ENCODE assay signal across 1 cellular context in the genomic region with DNA sequence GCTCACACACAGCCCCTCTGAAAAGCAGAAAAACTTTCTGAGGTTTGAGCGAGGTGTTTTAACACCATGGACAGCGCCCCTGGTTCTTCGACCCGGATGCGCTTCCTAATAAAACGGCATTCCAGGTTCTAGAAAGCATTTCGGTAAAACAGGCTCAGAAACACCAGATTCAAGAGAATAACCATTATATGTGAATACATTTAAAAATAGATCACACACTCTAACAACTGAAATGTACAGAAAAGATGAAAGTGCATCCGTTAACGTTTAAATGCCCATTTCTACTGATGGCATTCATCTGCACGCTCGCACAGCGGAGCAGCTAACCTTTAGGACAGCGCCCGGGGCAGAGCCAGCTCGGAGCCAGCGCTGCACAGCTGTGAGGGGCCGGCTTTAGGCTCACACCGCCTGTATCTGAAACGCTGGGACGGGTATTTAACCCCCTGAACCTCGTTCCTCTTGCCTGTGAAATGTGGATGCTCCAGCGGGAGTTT.
TF ChIP-seq lines count a peak whose summit lies in the region.

No MANE protein-coding gene starts in this region.

TF ChIP-seq in HepG2, 621 proteins besides CTCF, POLR2A, EP300 and RAD21 (continued from another document and continues in another):
- TF ChIP-seq, protein P1, sequence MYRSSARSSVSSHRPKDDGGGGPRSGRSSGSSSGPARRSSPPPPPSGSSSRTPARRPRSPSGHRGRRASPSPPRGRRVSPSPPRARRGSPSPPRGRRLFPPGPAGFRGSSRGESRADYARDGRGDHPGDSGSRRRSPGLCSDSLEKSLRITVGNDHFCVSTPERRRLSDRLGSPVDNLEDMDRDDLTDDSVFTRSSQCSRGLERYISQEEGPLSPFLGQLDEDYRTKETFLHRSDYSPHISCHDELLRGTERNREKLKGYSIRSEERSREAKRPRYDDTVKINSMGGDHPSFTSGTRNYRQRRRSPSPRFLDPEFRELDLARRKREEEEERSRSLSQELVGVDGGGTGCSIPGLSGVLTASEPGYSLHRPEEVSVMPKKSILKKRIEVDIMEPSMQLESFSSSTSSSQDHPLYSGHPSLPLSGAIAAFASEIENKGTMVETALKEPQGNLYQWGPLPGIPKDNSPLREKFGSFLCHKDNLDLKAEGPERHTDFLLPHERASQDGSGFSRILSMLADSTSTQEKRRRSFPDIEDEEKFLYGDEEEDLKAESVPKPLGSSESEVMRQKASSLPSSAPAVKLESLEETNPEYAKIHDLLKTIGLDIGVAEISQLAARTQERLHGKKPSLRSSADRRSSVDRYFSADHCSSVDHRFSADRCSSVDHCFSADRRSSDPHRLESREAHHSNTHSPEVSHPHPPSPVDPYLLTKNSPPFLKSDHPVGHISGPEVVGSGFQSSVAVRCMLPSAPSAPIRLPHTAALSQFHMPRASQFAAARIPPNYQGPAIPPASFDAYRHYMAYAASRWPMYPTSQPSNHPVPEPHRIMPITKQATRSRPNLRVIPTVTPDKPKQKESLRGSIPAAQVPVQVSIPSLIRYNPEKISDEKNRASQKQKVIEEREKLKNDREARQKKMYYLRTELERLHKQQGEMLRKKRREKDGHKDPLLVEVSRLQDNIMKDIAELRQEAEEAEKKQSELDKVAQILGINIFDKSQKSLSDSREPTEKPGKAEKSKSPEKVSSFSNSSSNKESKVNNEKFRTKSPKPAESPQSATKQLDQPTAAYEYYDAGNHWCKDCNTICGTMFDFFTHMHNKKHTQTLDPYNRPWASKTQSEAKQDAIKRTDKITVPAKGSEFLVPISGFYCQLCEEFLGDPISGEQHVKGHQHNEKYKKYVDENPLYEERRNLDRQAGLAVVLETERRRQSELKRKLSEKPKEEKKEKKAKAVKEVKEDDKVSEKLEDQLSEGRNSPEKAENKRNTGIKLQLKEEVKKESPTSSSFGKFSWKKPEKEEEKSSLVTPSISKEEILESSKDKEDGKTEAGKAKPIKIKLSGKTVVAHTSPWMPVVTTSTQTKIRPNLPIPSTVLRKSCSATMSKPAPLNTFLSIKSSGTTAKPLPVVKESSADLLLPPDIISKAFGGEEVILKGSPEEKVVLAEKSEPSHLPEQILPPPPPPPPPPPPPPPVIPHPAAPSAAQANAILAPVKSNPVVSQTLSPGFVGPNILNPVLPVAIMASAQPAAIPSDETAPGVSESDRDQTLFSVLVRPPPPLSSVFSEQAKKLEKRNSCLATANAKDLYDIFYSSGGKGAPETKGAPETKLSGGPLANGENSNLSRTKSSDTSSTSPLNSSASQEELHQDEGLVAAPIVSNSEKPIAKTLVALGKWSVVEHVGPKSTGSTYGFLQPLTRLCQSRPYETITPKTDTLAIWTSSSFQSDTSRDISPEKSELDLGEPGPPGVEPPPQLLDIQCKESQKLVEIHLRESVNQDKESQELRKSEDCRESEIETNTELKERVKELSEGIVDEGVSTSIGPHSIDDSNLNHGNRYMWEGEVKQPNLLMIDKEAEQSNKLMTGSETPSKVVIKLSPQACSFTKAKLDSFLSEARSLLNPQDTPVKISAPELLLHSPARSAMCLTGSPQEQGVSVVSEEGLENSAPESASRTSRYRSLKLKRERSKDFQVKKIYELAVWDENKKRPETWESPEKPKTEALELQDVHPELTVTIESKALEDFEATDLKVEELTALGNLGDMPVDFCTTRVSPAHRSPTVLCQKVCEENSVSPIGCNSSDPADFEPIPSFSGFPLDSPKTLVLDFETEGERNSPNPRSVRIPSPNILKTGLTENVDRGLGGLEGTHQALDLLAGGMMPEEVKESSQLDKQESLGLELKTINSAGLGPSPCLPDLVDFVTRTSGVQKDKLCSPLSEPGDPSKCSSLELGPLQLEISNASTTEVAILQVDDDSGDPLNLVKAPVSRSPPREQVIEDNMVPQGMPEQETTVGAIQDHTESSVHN (CRISPR knock-in tag; IDR thresholded peaks at IDR 0.05) = no peak
- TF ChIP-seq BRD4 (CRISPR knock-in tag; IDR thresholded peaks at IDR 0.05) = no peak
- no peak for TF ChIP-seq ZNF567 (CRISPR knock-in tag; IDR thresholded peaks at IDR 0.05; ENCODE audit: borderline replicate concordance)
- peak; percentile 84 for TF ChIP-seq SAP130 (CRISPR knock-in tag; IDR thresholded peaks at IDR 0.05; ENCODE audit: low read depth)
- TF ChIP-seq ZNF230 (CRISPR knock-in tag; IDR thresholded peaks at IDR 0.05) = no peak
- no peak for TF ChIP-seq CHD4 (IDR thresholded peaks at IDR 0.05; ENCODE audit: borderline replicate concordance, low read length)
- no peak for TF ChIP-seq RORA (CRISPR knock-in tag; IDR thresholded peaks at IDR 0.05)
- no peak for TF ChIP-seq CENPX (CRISPR knock-in tag; IDR thresholded peaks at IDR 0.05)
- TF ChIP-seq FOXM1 (CRISPR knock-in tag; IDR thresholded peaks at IDR 0.05) = no peak
- TF ChIP-seq NR2C2 (CRISPR knock-in tag; IDR thresholded peaks at IDR 0.05; ENCODE audit: borderline replicate concordance) = peak; percentile 94
- no peak for TF ChIP-seq ZNF549 (CRISPR knock-in tag; IDR thresholded peaks at IDR 0.05)
- TF ChIP-seq ATAD3A (CRISPR knock-in tag; IDR thresholded peaks at IDR 0.05) = no peak
- TF ChIP-seq, protein P2, sequence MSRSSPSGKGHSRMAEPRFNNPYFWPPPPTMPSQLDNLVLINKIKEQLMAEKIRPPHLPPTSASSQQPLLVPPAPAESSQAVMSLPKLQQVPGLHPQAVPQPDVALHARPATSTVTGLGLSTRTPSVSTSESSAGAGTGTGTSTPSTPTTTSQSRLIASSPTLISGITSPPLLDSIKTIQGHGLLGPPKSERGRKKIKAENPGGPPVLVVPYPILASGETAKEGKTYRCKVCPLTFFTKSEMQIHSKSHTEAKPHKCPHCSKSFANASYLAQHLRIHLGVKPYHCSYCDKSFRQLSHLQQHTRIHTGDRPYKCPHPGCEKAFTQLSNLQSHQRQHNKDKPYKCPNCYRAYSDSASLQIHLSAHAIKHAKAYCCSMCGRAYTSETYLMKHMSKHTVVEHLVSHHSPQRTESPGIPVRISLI (CRISPR knock-in tag; IDR thresholded peaks at IDR 0.05; ENCODE audit: borderline replicate concordance) = no peak
- no peak for TF ChIP-seq RBAK (CRISPR knock-in tag; IDR thresholded peaks at IDR 0.05)
- no peak for TF ChIP-seq PHF21A (CRISPR knock-in tag; IDR thresholded peaks at IDR 0.05)
- TF ChIP-seq ZNF614 (CRISPR knock-in tag; IDR thresholded peaks at IDR 0.05; ENCODE audit: borderline replicate concordance) = no peak
- TF ChIP-seq ZNF207 (IDR thresholded peaks at IDR 0.05; ENCODE audit: borderline replicate concordance) = no peak
- TF ChIP-seq, protein P3, sequence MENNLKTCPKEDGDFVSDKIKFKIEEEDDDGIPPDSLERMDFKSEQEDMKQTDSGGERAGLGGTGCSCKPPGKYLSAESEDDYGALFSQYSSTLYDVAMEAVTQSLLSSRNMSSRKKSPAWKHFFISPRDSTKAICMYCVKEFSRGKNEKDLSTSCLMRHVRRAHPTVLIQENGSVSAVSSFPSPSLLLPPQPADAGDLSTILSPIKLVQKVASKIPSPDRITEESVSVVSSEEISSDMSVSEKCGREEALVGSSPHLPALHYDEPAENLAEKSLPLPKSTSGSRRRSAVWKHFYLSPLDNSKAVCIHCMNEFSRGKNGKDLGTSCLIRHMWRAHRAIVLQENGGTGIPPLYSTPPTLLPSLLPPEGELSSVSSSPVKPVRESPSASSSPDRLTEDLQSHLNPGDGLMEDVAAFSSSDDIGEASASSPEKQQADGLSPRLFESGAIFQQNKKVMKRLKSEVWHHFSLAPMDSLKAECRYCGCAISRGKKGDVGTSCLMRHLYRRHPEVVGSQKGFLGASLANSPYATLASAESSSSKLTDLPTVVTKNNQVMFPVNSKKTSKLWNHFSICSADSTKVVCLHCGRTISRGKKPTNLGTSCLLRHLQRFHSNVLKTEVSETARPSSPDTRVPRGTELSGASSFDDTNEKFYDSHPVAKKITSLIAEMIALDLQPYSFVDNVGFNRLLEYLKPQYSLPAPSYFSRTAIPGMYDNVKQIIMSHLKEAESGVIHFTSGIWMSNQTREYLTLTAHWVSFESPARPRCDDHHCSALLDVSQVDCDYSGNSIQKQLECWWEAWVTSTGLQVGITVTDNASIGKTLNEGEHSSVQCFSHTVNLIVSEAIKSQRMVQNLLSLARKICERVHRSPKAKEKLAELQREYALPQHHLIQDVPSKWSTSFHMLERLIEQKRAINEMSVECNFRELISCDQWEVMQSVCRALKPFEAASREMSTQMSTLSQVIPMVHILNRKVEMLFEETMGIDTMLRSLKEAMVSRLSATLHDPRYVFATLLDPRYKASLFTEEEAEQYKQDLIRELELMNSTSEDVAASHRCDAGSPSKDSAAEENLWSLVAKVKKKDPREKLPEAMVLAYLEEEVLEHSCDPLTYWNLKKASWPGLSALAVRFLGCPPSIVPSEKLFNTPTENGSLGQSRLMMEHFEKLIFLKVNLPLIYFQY (CRISPR knock-in tag; IDR thresholded peaks at IDR 0.05; ENCODE audit: borderline replicate concordance) = peak; percentile 69; the same call in 1 of the 2 replicates
- no peak for TF ChIP-seq FOXC1 (CRISPR knock-in tag; IDR thresholded peaks at IDR 0.05; ENCODE audit: borderline replicate concordance)
- TF ChIP-seq NONO (IDR thresholded peaks at IDR 0.05) = no peak
- TF ChIP-seq NONO (CRISPR knock-in tag; conservative IDR thresholded peaks at IDR 0.05) = no peak
- TF ChIP-seq KDM6A (CRISPR knock-in tag; IDR thresholded peaks at IDR 0.05; ENCODE audit: low read depth) = no peak
- TF ChIP-seq MTA3 (CRISPR knock-in tag; IDR thresholded peaks at IDR 0.05) = no peak
- TF ChIP-seq ELF4 (CRISPR knock-in tag; IDR thresholded peaks at IDR 0.05; ENCODE audit: borderline replicate concordance) = no peak
- TF ChIP-seq, protein P4, sequence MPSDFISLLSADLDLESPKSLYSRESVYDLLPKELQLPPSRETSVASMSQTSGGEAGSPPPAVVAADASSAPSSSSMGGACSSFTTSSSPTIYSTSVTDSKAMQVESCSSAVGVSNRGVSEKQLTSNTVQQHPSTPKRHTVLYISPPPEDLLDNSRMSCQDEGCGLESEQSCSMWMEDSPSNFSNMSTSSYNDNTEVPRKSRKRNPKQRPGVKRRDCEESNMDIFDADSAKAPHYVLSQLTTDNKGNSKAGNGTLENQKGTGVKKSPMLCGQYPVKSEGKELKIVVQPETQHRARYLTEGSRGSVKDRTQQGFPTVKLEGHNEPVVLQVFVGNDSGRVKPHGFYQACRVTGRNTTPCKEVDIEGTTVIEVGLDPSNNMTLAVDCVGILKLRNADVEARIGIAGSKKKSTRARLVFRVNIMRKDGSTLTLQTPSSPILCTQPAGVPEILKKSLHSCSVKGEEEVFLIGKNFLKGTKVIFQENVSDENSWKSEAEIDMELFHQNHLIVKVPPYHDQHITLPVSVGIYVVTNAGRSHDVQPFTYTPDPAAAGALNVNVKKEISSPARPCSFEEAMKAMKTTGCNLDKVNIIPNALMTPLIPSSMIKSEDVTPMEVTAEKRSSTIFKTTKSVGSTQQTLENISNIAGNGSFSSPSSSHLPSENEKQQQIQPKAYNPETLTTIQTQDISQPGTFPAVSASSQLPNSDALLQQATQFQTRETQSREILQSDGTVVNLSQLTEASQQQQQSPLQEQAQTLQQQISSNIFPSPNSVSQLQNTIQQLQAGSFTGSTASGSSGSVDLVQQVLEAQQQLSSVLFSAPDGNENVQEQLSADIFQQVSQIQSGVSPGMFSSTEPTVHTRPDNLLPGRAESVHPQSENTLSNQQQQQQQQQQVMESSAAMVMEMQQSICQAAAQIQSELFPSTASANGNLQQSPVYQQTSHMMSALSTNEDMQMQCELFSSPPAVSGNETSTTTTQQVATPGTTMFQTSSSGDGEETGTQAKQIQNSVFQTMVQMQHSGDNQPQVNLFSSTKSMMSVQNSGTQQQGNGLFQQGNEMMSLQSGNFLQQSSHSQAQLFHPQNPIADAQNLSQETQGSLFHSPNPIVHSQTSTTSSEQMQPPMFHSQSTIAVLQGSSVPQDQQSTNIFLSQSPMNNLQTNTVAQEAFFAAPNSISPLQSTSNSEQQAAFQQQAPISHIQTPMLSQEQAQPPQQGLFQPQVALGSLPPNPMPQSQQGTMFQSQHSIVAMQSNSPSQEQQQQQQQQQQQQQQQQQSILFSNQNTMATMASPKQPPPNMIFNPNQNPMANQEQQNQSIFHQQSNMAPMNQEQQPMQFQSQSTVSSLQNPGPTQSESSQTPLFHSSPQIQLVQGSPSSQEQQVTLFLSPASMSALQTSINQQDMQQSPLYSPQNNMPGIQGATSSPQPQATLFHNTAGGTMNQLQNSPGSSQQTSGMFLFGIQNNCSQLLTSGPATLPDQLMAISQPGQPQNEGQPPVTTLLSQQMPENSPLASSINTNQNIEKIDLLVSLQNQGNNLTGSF (CRISPR knock-in tag; IDR thresholded peaks at IDR 0.05) = 0 out of 2 replicates have a peak, but pooled peaks have one; percentile 61
- TF ChIP-seq ZKSCAN5 (CRISPR knock-in tag; IDR thresholded peaks at IDR 0.05) = no peak
- TF ChIP-seq ZNF616 (CRISPR knock-in tag; IDR thresholded peaks at IDR 0.05; ENCODE audit: low read depth) = no peak
- TF ChIP-seq MYNN (CRISPR knock-in tag; IDR thresholded peaks at IDR 0.05; ENCODE audit: low read depth) = no peak
- no peak for TF ChIP-seq MYC (CRISPR knock-in tag; IDR thresholded peaks at IDR 0.05; ENCODE audit: borderline replicate concordance)
- peak; percentile 87; the same call in 1 of the 2 replicates for TF ChIP-seq SP140L (CRISPR knock-in tag; IDR thresholded peaks at IDR 0.05; ENCODE audit: borderline replicate concordance)
- TF ChIP-seq ADNP (CRISPR knock-in tag; IDR thresholded peaks at IDR 0.05) = no peak
- TF ChIP-seq, protein P5, sequence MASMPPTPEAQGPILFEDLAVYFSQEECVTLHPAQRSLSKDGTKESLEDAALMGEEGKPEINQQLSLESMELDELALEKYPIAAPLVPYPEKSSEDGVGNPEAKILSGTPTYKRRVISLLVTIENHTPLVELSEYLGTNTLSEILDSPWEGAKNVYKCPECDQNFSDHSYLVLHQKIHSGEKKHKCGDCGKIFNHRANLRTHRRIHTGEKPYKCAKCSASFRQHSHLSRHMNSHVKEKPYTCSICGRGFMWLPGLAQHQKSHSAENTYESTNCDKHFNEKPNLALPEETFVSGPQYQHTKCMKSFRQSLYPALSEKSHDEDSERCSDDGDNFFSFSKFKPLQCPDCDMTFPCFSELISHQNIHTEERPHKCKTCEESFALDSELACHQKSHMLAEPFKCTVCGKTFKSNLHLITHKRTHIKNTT (CRISPR knock-in tag; IDR thresholded peaks at IDR 0.05) = no peak
- TF ChIP-seq, protein P6, sequence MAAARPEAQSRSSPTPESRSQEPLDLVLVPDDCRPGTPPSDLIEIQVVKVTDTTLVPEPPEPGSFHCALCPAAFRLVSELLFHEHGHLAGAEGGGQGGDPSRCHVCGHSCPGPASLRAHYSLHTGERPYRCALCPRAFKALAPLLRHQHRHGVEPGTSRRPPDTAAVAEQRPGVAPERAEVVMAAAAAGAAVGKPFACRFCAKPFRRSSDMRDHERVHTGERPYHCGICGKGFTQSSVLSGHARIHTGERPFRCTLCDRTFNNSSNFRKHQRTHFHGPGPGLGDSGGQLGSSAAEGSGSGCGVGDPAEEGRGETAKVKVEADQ (CRISPR knock-in tag; IDR thresholded peaks at IDR 0.05; ENCODE audit: borderline replicate concordance) = no peak
- peak; percentile 95 for TF ChIP-seq ERF (CRISPR knock-in tag; IDR thresholded peaks at IDR 0.05)
- TF ChIP-seq, protein P7, sequence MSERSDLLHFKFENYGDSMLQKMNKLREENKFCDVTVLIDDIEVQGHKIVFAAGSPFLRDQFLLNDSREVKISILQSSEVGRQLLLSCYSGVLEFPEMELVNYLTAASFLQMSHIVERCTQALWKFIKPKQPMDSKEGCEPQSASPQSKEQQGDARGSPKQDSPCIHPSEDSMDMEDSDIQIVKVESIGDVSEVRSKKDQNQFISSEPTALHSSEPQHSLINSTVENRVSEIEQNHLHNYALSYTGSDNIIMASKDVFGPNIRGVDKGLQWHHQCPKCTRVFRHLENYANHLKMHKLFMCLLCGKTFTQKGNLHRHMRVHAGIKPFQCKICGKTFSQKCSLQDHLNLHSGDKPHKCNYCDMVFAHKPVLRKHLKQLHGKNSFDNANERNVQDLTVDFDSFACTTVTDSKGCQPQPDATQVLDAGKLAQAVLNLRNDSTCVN (CRISPR knock-in tag; IDR thresholded peaks at IDR 0.05; ENCODE audit: borderline replicate concordance) = peak; percentile 65; the same call in 1 of the 2 replicates
- no peak for TF ChIP-seq TMF1 (CRISPR knock-in tag; IDR thresholded peaks at IDR 0.05; ENCODE audit: low read depth)
